Comparison of ENCODE assay signal across 1 cellular context in genomic region chr22:23904855-23905254, GRCh38.
TF ChIP-seq lines count a peak whose summit lies in the region.

No MANE protein-coding gene starts in this region.

TF ChIP-seq in HepG2, 621 proteins besides CTCF, POLR2A, EP300 and RAD21:
- TF ChIP-seq MAFK (conservative IDR thresholded peaks at IDR 0.05 in 1 of 2, IDR thresholded peaks at IDR 0.05 in 1 of 2; ENCODE audit: low read length in 2 of 2) (no peak), ZNF143 (CRISPR knock-in tag; IDR thresholded peaks at IDR 0.05) (no peak)
